1 cellular context compared by ENCODE assay signal in the genomic region with DNA sequence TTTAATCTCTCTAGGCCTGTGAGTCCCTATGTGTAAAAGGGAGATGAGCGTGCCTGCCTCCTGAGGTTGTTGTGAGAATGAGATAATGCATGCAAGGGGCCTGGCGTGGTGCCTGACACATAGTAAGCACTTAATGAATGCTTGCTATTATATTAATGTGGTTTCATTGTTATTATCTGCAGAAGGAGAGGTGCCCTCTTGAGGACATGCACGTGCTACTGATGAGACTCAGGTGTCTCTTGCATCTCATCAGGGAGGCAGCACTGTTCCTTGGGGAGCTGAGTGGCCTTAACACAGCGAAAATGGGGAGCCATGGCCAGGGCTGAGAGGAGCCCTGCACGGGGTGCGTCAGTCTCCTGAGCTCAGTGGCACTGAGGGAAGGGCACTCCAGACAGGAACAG.
TF ChIP-seq lines count a peak whose summit lies in the region.

No MANE protein-coding gene starts in this region.

TF ChIP-seq in HEK293, 187 proteins besides CTCF, POLR2A, EP300 and RAD21:
- TF ChIP-seq ZNF16 (tag by site-specific recombination; IDR thresholded peaks at IDR 0.05; ENCODE audit: low read depth), result no peak
- no peak for TF ChIP-seq REST (tag by site-specific recombination; IDR thresholded peaks at IDR 0.05)
- TF ChIP-seq GLIS1 (tag by site-specific recombination; IDR thresholded peaks at IDR 0.05), result peak; percentile 71
